8 cellular contexts compared by ENCODE assay signal in genomic region chrX:119791437-119792231, GRCh38. TPM values are rescaled to one million over a fixed set of nuclear protein-coding genes. Genes with fewer than 3 reads are reported as not detected.
DNase-seq lines count a peak whose midpoint lies in the region; ATAC-seq, FAIRE-seq and TF ChIP-seq lines count a peak whose summit lies in the region.

Gene RPL39, minus strand, starts transcription at chrX:119791630. Its CDS starts 54 bp downstream, at chrX:119791576.

- FAIRE-seq in GM18507 (lab: Jason Lieb, UNC): peak; percentile 95

- H3K27ac ChIP-seq in right atrium auricular region (peak within 1 kb of the TSS; percentile 93 to 95), uterus (peak within 1 kb of the TSS; percentile 95 to 96)

- peaks cover 21% of the 10 kb centered on the region for H3K36me3 ChIP-seq in right atrium auricular region
- no peaks in the 10 kb centered on the region for H3K36me3 ChIP-seq in uterus

- peaks cover 0 to 15% of the 10 kb centered on the region in 2 donors for H3K4me1 ChIP-seq in right atrium auricular region
- no peaks in the 10 kb centered on the region for H3K4me1 ChIP-seq in uterus

- peak; percentile 2 to 59 for TF ChIP-seq POLR2A in uterus (IDR thresholded peaks at IDR 0.05)

- H3K4me3 ChIP-seq in right atrium auricular region (peak within 1 kb of the TSS; percentile 60 to 67), uterus (peak within 1 kb of the TSS; percentile 56 to 58)

- DNase-seq in GM18507 (ENCODE audit: extremely low spot score, insufficient read length, low read depth) (peak; percentile 43), NCI-H1930 (lab: John Stamatoyannopoulos, UW) (peak; percentile 81 to 85), anterior cingulate cortex (lab: John Stamatoyannopoulos, UW) (peak; percentile 12 to 87 (median 76)), right atrium auricular region (ENCODE audit: low spot score) (peak; percentile 77), putamen (ENCODE audit: low spot score) (peak; percentile 88), uterus (peak; percentile 82 to 83)

- H3K9me3 ChIP-seq in right atrium auricular region (no peaks in the 10 kb centered on the region), uterus (no peaks in the 10 kb centered on the region)

- ATAC-seq in HG02973 (IDR thresholded peaks at IDR 0.05; ENCODE audit: unreplicated experiment): peak; percentile 93

- intact Hi-C loops in T-helper 2 cell treated with Interferon-gamma antibody and Interleukin-4, amounts not matched to agents 100 ng/mL and 5 ng/mL, for 36 hours (cut with micrococcal nuclease): loop anchor here (1.0 to 5.0 kb wide), 7 partner anchors 30 to 324 kb away; partner anchors contain the start of genes NDUFA1, RNF113A and SLC25A5
- intact Hi-C loops in uterus (cut with DNase I; ENCODE audit: low total_unique reads): no loop called here

- H3K27me3 ChIP-seq in right atrium auricular region (no peaks in the 10 kb centered on the region), uterus (no peaks in the 10 kb centered on the region)

- TF ChIP-seq CTCF in right atrium auricular region (IDR thresholded peaks at IDR 0.05) (no peak), uterus (IDR thresholded peaks at IDR 0.05) (no peak)

RNA-seq across cellular contexts. Expression of gene RPL39, which starts in this region (rescaled TPM):
- total RNA-seq in T-helper 2 cell treated with Interferon-gamma antibody and Interleukin-4, amounts not matched to agents 100 ng/mL and 5 ng/mL, for 36 hours: 2,113 and 2,173 TPM in 2 replicates
- total RNA-seq in right atrium auricular region (1,000 to 10,000 TPM; 1,432 to 3,550 TPM), uterus (1,000 to 10,000 TPM; 2,055 to 6,062 (median 3,711) TPM)

Comparison
In these comparisons a context has a peak if more than half of its experiments do, and no peak if none do; other contexts are left out.
1. Peak in every context shown above with its lines: DNase-seq, ATAC-seq, H3K4me3 ChIP-seq and H3K27ac ChIP-seq.